ENCODE assay signal across 8 cellular contexts in the genomic region with DNA sequence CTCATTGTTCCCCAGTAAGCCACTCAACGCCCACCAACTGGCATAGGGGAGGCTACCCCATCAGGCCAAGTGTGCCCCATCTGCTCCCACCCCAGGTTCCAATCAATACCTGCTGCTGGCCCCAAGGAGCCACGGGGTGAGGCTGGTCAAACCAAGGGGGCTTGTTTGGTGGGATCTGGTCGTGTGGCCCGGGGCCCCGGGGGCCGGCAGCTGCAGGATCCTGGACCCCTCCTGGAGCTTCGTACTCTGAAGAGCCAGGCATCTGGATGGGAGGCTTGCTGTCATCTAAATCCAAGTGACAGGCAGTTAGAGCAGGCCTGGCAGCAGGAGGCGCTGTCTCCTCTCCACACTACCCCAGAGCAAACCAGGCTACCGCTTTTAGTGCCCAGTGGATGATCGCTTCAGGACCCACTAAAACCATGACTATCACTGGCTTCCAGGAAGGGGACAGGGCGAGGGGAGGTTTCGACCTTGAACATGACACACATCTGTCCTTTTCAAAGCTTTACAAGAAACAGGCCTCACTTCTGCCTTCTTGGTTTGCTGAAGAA. TPM values are rescaled to one million over a fixed set of nuclear protein-coding genes. Genes with fewer than 3 reads are reported as not detected.
DNase-seq lines count a peak whose midpoint lies in the region; ATAC-seq and TF ChIP-seq lines count a peak whose summit lies in the region.
"Had no signal": no experiment of that assay in that cellular context is flagged by ENCODE, and none has a peak within 500 bp of the region (broad histone marks: within the 10 kb centered on the region; RNA-seq: fewer than 3 reads in every experiment).

No MANE protein-coding gene starts in this region.

- 92 to 98% methylated on average over 6 to 12 of the region's 12 CpGs for WGBS in endodermal cell (ENCODE audit: insufficient coverage in 1 of 2, insufficient read length in 1 of 2), 2 experiments

- H3K27ac Mint-ChIP-seq in WTC11, result no peak overlapping the region
- H3K27ac Mint-ChIP-seq in endodermal cell, result no peak overlapping the region

- no peaks in the 10 kb centered on the region for H3K4me1 Mint-ChIP-seq in WTC11
- H3K4me1 Mint-ChIP-seq in endodermal cell, result no peaks in the 10 kb centered on the region

- H3K36me3 Mint-ChIP-seq in WTC11 (peaks cover 60% of the 10 kb centered on the region), endodermal cell (ENCODE audit: low read depth) (peaks cover 71% of the 10 kb centered on the region)

- no peak overlapping the region for H3K4me3 Mint-ChIP-seq in WTC11
- no peak overlapping the region for H3K4me3 Mint-ChIP-seq in endodermal cell

- intact Hi-C loops in posterior vena cava (cut with DNase I), result loop anchor here in 1 of 2 donors (5.0 kb wide), 1 partner anchor 179 kb away; no protein-coding TSS in a partner anchor

- H3K9me3 Mint-ChIP-seq in WTC11, result no peaks in the 10 kb centered on the region
- H3K9me3 Mint-ChIP-seq in endodermal cell, result no peaks in the 10 kb centered on the region

- TF ChIP-seq CTCF in WTC11 (IDR thresholded peaks at IDR 0.05), result peak; percentile 41; the same call in 1 of the 2 replicates
- TF ChIP-seq CTCF in endodermal cell (conservative IDR thresholded peaks at IDR 0.05), result peak; percentile 77

- H3K27me3 Mint-ChIP-seq in WTC11 (ENCODE audit: low read depth) (no peaks in the 10 kb centered on the region), endodermal cell (ENCODE audit: insufficient read depth) (no peaks in the 10 kb centered on the region)

- ATAC-seq in WTC11, result peak; percentile 74
- no peak for ATAC-seq in GM18909 (IDR thresholded peaks at IDR 0.05; ENCODE audit: poor library complexity, unreplicated experiment)

- H3K4me1 ChIP-seq in endodermal cell (ENCODE audit: control insufficient read depth, insufficient read depth, low read length), result no peaks in the 10 kb centered on the region

- no peak overlapping the region for H3K27ac ChIP-seq in endodermal cell (ENCODE audit: low read depth, low read length)

- H3K9me3 ChIP-seq in endodermal cell (ENCODE audit: control insufficient read depth, low read length), result no peaks in the 10 kb centered on the region

- H3K9ac ChIP-seq in endodermal cell (ENCODE audit: extremely low read depth, low read length, poor library complexity, severe bottlenecking), result no peak overlapping the region

- no peaks in the 10 kb centered on the region for H3K27me3 ChIP-seq in endodermal cell (ENCODE audit: control insufficient read depth, insufficient read depth, low read length, poor library complexity, severe bottlenecking)

- CTCF ChIA-PET in HEK293T (lab: Yijun Ruan, JAX), result interaction anchor here (0.6 to 1.2 kb wide), 2 partner anchors 13 to 86 kb away, joined by 3 to 4 read pairs; no protein-coding TSS in a partner anchor
- CTCF ChIA-PET in WTC11 (lab: Charles Lee), result interaction anchor here (0.6 to 1.7 kb wide), 4 partner anchors 9 to 87 kb away, joined by 3 read pairs; a partner anchor contains a TSS

- POLR2A ChIA-PET in HEK293T (lab: Yijun Ruan, JAX) (no interaction called here), WTC11 (lab: Charles Lee) (interaction anchor here (0.5 kb wide), 1 partner anchor 87 kb away, joined by 3 read pairs; no protein-coding TSS in a partner anchor)

- H3K36me3 ChIP-seq in endodermal cell (ENCODE audit: control insufficient read depth, insufficient read depth, low read length), result peaks cover 83% of the 10 kb centered on the region

- DNase-seq in HEK293T (ENCODE audit: extremely low spot score) (peak; percentile 69), WTC11 (ENCODE audit: low spot score) (peak; percentile 59), endodermal cell (peak; percentile 85), posterior vena cava (ENCODE audit: low spot score) (no peak), AG20443 (ENCODE audit: low spot score) (no peak)
- peak; percentile 46 for DNase-seq in stimulated activated CD4-positive, alpha-beta T cell treated with anti-CD3 and anti-CD28 coated beads, Interleukin-4, amount 100 ng/mL, for 1 hour

- H3K4me3 ChIP-seq in endodermal cell (ENCODE audit: low read length), result no peak overlapping the region

TF ChIP-seq in HEK293T, 16 proteins besides CTCF, POLR2A, EP300 and RAD21:
- TF ChIP-seq, protein P1, sequence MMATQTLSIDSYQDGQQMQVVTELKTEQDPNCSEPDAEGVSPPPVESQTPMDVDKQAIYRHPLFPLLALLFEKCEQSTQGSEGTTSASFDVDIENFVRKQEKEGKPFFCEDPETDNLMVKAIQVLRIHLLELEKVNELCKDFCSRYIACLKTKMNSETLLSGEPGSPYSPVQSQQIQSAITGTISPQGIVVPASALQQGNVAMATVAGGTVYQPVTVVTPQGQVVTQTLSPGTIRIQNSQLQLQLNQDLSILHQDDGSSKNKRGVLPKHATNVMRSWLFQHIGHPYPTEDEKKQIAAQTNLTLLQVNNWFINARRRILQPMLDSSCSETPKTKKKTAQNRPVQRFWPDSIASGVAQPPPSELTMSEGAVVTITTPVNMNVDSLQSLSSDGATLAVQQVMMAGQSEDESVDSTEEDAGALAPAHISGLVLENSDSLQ (IDR thresholded peaks at IDR 0.05), result peak; percentile 76
- no peak for TF ChIP-seq ARNT (IDR thresholded peaks at IDR 0.05)

TF ChIP-seq in WTC11, 78 proteins besides CTCF, POLR2A, EP300 and RAD21 (continues in another document):
- TF ChIP-seq, protein P2, sequence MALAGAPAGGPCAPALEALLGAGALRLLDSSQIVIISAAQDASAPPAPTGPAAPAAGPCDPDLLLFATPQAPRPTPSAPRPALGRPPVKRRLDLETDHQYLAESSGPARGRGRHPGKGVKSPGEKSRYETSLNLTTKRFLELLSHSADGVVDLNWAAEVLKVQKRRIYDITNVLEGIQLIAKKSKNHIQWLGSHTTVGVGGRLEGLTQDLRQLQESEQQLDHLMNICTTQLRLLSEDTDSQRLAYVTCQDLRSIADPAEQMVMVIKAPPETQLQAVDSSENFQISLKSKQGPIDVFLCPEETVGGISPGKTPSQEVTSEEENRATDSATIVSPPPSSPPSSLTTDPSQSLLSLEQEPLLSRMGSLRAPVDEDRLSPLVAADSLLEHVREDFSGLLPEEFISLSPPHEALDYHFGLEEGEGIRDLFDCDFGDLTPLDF (CRISPR knock-in tag; IDR thresholded peaks at IDR 0.05), result no peak
- TF ChIP-seq ZNF263 (CRISPR knock-in tag; IDR thresholded peaks at IDR 0.05; ENCODE audit: low read depth), result no peak
- TF ChIP-seq, protein P3, sequence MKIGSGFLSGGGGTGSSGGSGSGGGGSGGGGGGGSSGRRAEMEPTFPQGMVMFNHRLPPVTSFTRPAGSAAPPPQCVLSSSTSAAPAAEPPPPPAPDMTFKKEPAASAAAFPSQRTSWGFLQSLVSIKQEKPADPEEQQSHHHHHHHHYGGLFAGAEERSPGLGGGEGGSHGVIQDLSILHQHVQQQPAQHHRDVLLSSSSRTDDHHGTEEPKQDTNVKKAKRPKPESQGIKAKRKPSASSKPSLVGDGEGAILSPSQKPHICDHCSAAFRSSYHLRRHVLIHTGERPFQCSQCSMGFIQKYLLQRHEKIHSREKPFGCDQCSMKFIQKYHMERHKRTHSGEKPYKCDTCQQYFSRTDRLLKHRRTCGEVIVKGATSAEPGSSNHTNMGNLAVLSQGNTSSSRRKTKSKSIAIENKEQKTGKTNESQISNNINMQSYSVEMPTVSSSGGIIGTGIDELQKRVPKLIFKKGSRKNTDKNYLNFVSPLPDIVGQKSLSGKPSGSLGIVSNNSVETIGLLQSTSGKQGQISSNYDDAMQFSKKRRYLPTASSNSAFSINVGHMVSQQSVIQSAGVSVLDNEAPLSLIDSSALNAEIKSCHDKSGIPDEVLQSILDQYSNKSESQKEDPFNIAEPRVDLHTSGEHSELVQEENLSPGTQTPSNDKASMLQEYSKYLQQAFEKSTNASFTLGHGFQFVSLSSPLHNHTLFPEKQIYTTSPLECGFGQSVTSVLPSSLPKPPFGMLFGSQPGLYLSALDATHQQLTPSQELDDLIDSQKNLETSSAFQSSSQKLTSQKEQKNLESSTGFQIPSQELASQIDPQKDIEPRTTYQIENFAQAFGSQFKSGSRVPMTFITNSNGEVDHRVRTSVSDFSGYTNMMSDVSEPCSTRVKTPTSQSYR (CRISPR knock-in tag; IDR thresholded peaks at IDR 0.05), result no peak

RNA-seq across cellular contexts. Expression of a gene that starts 14.2 kb away (rescaled TPM):
- 67.4 to 98.7 TPM (median 75.8 TPM) in 3 replicates for total RNA-seq in WTC11 (2021)
- 10 to 100 TPM; 69.5 to 71.5 TPM for total RNA-seq in endodermal cell
- 57.2 TPM for polyA plus RNA-seq in endodermal cell (2013, experiment 1 of 2)
- polyA plus RNA-seq in endodermal cell (2013, experiment 2 of 2), result 47.1 TPM
- total RNA-seq in posterior vena cava, result 10 to 100 TPM; 21.4 to 23.6 TPM

RNA-seq across cellular contexts. Expression of a gene that starts 31.9 kb away (rescaled TPM):
- total RNA-seq in WTC11 (2021) (3.4 to 4.8 TPM (median 4.1 TPM) in 3 replicates), endodermal cell (1 to 10 TPM; 7.9 TPM), posterior vena cava (1 to 10 TPM; 4.2 to 4.6 TPM)
- 7.0 TPM for polyA plus RNA-seq in endodermal cell (2013, experiment 1 of 2)
- 7.9 TPM for polyA plus RNA-seq in endodermal cell (2013, experiment 2 of 2)

RNA-seq across cellular contexts. Expression of a gene that starts 32.1 kb away (rescaled TPM):
- total RNA-seq in WTC11 (2021), result 0.21 to 0.87 TPM (median 0.50 TPM) in 3 replicates
- total RNA-seq in endodermal cell, result under 1 TPM in 1 of 2 donors, not detected in 1; 0.27 TPM
- polyA plus RNA-seq in endodermal cell (2013, experiment 1 of 2), result not detected
- polyA plus RNA-seq in endodermal cell (2013, experiment 2 of 2), result not detected
- total RNA-seq in posterior vena cava, result not detected
- total RNA-seq: T-helper 1 cell treated with Interleukin-12 subunit alpha and Interleukin-12 subunit beta and Interleukin-4 antibody, amounts not matched to agents 30 ng/mL and 1 ng/mL, for 36 hours had no signal

RNA-seq across cellular contexts. Expression of a gene that starts 44.2 kb away (rescaled TPM):
- total RNA-seq in WTC11 (2021), result 27.5 to 28.5 TPM (median 28.0 TPM) in 3 replicates
- 10 to 100 TPM; 26.6 to 30.6 TPM for total RNA-seq in endodermal cell
- 24.8 TPM for polyA plus RNA-seq in endodermal cell (2013, experiment 1 of 2)
- 25.5 TPM for polyA plus RNA-seq in endodermal cell (2013, experiment 2 of 2)
- total RNA-seq in posterior vena cava, result 10 to 100 TPM; 30.8 to 33.6 TPM

RNA-seq across cellular contexts. Expression of a gene that starts 56.3 kb away (rescaled TPM):
- total RNA-seq in WTC11 (2021) (37.9 to 44.8 TPM (median 39.1 TPM) in 3 replicates), endodermal cell (10 to 100 TPM; 35.1 to 43.8 TPM), posterior vena cava (10 to 100 TPM; 33.0 to 36.4 TPM)
- polyA plus RNA-seq in endodermal cell (2013, experiment 1 of 2), result 42.0 TPM
- 38.7 TPM for polyA plus RNA-seq in endodermal cell (2013, experiment 2 of 2)

Comparison
In these comparisons a context has a peak if more than half of its experiments do, and no peak if none do; other contexts are left out.
1. DNase-seq: peak in HEK293T (single experiment), WTC11 (single experiment), endodermal cell (single experiment) and stimulated activated CD4-positive, alpha-beta T cell treated with anti-CD3 and anti-CD28 coated beads, Interleukin-4, amount 100 ng/mL, for 1 hour (single experiment); none in posterior vena cava (single experiment) and AG20443 (single experiment).